In the genomic region with DNA sequence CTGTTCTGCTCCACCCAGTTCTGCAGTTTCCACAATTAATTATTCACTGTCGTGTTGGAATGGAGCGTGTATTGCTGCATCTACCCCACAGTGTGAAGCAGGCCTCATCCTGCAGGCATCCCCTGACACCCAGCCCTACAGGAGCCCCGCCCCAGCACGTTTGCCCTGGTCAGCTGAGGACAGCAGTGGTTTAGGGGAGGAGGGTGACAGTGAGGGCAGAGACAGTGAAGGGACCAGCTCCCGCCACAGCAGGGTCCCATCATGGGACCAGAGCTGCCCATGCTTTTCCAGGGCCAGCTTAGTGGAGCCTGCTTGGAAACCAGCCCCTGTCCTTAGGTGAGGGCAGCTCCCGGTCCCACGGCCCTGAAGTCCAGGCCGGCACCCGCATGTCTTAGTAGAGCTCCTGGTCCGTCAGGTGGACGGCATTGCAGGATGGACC, we compare ENCODE assay signal across 23 cellular contexts.
A peak's percentile ranks its signal among the peaks of the same experiment; 100 is the strongest.
DNase-seq lines count a peak whose midpoint lies in the region; ATAC-seq and TF ChIP-seq lines count a peak whose summit lies in the region.
"Had no signal": no experiment of that assay in that cellular context is flagged by ENCODE, and none has a peak within 500 bp of the region (broad histone marks: within the 10 kb centered on the region; RNA-seq: fewer than 3 reads in every experiment).

No MANE protein-coding gene starts in this region.

- ATAC-seq in SK-N-SH treated with all-trans-retinoic acid at 6 μM for 48 hours (no peak), HG03196 (IDR thresholded peaks at IDR 0.05; ENCODE audit: unreplicated experiment) (no peak)
- ATAC-seq: activated T-helper 17 cell treated with anti-CD3 and anti-CD28 coated beads, Interleukin-2, amount 50 U/mL, for 72 hours; heart right ventricle; left colon; naive thymus-derived CD8-positive, alpha-beta T cell had no signal

- POLR2A ChIA-PET in SK-N-SH (lab: Yijun Ruan, JAX), result no interaction called here

- H3K27ac ChIP-seq in SK-N-SH (ENCODE audit: low read depth in 2 of 2, low read length in 1 of 2), result no peak overlapping the region; a peak in 1 of 4 replicates
- no peak overlapping the region for H3K27ac ChIP-seq in fibroblast of lung (ENCODE audit: insufficient read depth, low read length)
- no peak overlapping the region for H3K27ac ChIP-seq in sigmoid colon
- H3K27ac ChIP-seq in brain microvascular endothelial cell, result no peak overlapping the region
- H3K27ac ChIP-seq: 22Rv1, heart right ventricle had no signal

- TF ChIP-seq POLR2A in sigmoid colon (IDR thresholded peaks at IDR 0.05), result no peak

- no peak overlapping the region for H3K4me3 ChIP-seq in SK-N-SH (ENCODE audit: low read depth in 2 of 2, low read length in 1 of 2)
- no peak overlapping the region for H3K4me3 ChIP-seq in fibroblast of lung (replicated peaks in 1 of 4; ENCODE audit: control extremely low read depth in 1 of 4, insufficient read depth in 1 of 4, low read depth in 3 of 4, low read length in 4 of 4)
- H3K4me3 ChIP-seq in sigmoid colon, result no peak overlapping the region
- no peak overlapping the region for H3K4me3 ChIP-seq in brain microvascular endothelial cell (ENCODE audit: low read depth, low read length)
- H3K4me3 ChIP-seq: heart right ventricle had no signal

- no peaks in the 10 kb centered on the region for H3K27me3 ChIP-seq in SK-N-SH (ENCODE audit: insufficient read depth)
- H3K27me3 ChIP-seq in fibroblast of lung (ENCODE audit: control insufficient read depth, insufficient read depth, low read length), result no peaks in the 10 kb centered on the region
- no peaks in the 10 kb centered on the region for H3K27me3 ChIP-seq in sigmoid colon
- no peaks in the 10 kb centered on the region for H3K27me3 ChIP-seq in brain microvascular endothelial cell (replicated peaks)
- H3K27me3 ChIP-seq: heart right ventricle had no signal

- TF ChIP-seq EP300 in SK-N-SH (IDR thresholded peaks at IDR 0.05; ENCODE audit: borderline replicate concordance in 1 of 2, low read depth in 1 of 2, low read length in 1 of 2) (no peak), sigmoid colon (IDR thresholded peaks at IDR 0.05) (no peak)

- H3K9me3 ChIP-seq in SK-N-SH (no peaks in the 10 kb centered on the region), fibroblast of lung (ENCODE audit: control insufficient read depth, insufficient read depth, low read depth, low read length) (no peaks in the 10 kb centered on the region), sigmoid colon (no peaks in the 10 kb centered on the region)
- H3K9me3 ChIP-seq: heart right ventricle had no signal

- TF ChIP-seq CTCF in SK-N-SH (IDR thresholded peaks at IDR 0.05) (no peak), fibroblast of lung (conservative IDR thresholded peaks at IDR 0.05 in 1 of 2, IDR thresholded peaks at IDR 0.05 in 1 of 2; ENCODE audit: low read depth in 1 of 2, low read length in 2 of 2) (no peak), sigmoid colon (IDR thresholded peaks at IDR 0.05) (no peak), brain microvascular endothelial cell (IDR thresholded peaks at IDR 0.05; ENCODE audit: low read depth, low read length, missing control alignments) (no peak)

- CTCF ChIA-PET in SK-N-SH (lab: Yijun Ruan, JAX), result no interaction called here

- H3K4me2 ChIP-seq in SK-N-SH, result no peak overlapping the region
- H3K4me2 ChIP-seq in fibroblast of lung (ENCODE audit: extremely low read depth, insufficient read depth, low read length), result no peak overlapping the region

- 93% methylated on average over 9 of the region's 11 CpGs for WGBS in SK-N-SH (ENCODE audit: low lambda C conversion rate)
- WGBS in sigmoid colon, 2 donors, result 83 to 88% methylated on average over 11 of the region's 11 CpGs

- H3K79me2 ChIP-seq in SK-N-SH (ENCODE audit: insufficient read depth) (no peaks in the 10 kb centered on the region), fibroblast of lung (ENCODE audit: control insufficient read depth, insufficient read depth, low read length) (no peaks in the 10 kb centered on the region)

- intact Hi-C loops in sigmoid colon (cut with DNase I), result no loop called here

- DNase-seq in SK-N-SH (peak; percentile 48), NCI-H1694 (lab: John Stamatoyannopoulos, UW) (peak; percentile 47), fibroblast of lung (ENCODE audit: low read depth in 2 of 2) (peak; percentile 23 to 31), sigmoid colon (peak; percentile 62), brain microvascular endothelial cell (no peak), SIG-M5 treated with dmso at 0.1 percent for 504 hours (lab: John Stamatoyannopoulos, UW; ENCODE audit: unreplicated experiment) (no peak)
- DNase-seq: activated B cell treated with CpG ODN at 0.5 μM for 24 hours; activated CD8-positive, alpha-beta memory T cell treated with anti-CD3 and anti-CD28 coated beads, Interleukin-2, amount 50 U/mL, for 4 hours; AML-193; anterior cingulate cortex; CD4-positive, alpha-beta memory T cell; DMS153; Karpas-422; left colon; NCI-H2029 treated with DMSO at 0.1 percent for 48 hours; NCI-H345; NCI-H774 had no signal

- in situ Hi-C loops in brain microvascular endothelial cell (cut with HindIII; ENCODE audit: low pct_ligation_motif_present, low sequenced_read_pairs), result no loop called here

- peaks cover 0 to 39% of the 10 kb centered on the region in 2 experiments; a peak in 1 of 4 replicates for H3K4me1 ChIP-seq in SK-N-SH (ENCODE audit: control insufficient read depth in 1 of 2, insufficient read depth in 2 of 2, low read depth in 1 of 2, low read length in 1 of 2)
- no peaks in the 10 kb centered on the region for H3K4me1 ChIP-seq in fibroblast of lung (ENCODE audit: control insufficient read depth, extremely low read depth, insufficient read depth, low read length)
- peaks cover 0 to 7% (median 5%) of the 10 kb centered on the region in 4 donors for H3K4me1 ChIP-seq in sigmoid colon
- H3K4me1 ChIP-seq: heart right ventricle had no signal

- no peaks in the 10 kb centered on the region for H3K9me2 ChIP-seq in SK-N-SH

- H3K36me3 ChIP-seq in SK-N-SH (replicated peaks in 1 of 2; ENCODE audit: control insufficient read depth in 1 of 2, insufficient read depth in 2 of 2, low read length in 1 of 2) (peaks cover 0 to 2% of the 10 kb centered on the region in 2 experiments), fibroblast of lung (ENCODE audit: control insufficient read depth, insufficient read depth, low read length) (no peaks in the 10 kb centered on the region), sigmoid colon (no peaks in the 10 kb centered on the region), brain microvascular endothelial cell (replicated peaks) (no peaks in the 10 kb centered on the region)

- H2AFZ ChIP-seq in SK-N-SH (ENCODE audit: low read depth) (no peak overlapping the region), fibroblast of lung (ENCODE audit: low read length) (no peak overlapping the region)

- no peaks in the 10 kb centered on the region; the same call in 1 of the 2 replicates for H4K20me1 ChIP-seq in SK-N-SH (ENCODE audit: insufficient read depth)
- no peaks in the 10 kb centered on the region for H4K20me1 ChIP-seq in fibroblast of lung (ENCODE audit: control insufficient read depth, extremely low read depth, insufficient read depth, low read length)

- H3F3A ChIP-seq in SK-N-SH (replicated peaks; ENCODE audit: insufficient read depth), result no peaks in the 10 kb centered on the region

- TF ChIP-seq RAD21 in SK-N-SH (IDR thresholded peaks at IDR 0.05; ENCODE audit: low read length), result no peak

- H3K9ac ChIP-seq in SK-N-SH (no peak overlapping the region), fibroblast of lung (ENCODE audit: insufficient read depth, low read length) (no peak overlapping the region)

TF ChIP-seq in SK-N-SH, 30 proteins besides CTCF, POLR2A, EP300 and RAD21 (continues in another document):
- TF ChIP-seq TEAD4 (IDR thresholded peaks at IDR 0.05; ENCODE audit: borderline replicate concordance, insufficient read depth) (no peak), ELF1 (IDR thresholded peaks at IDR 0.05) (no peak), MAX (IDR thresholded peaks at IDR 0.05; ENCODE audit: low read depth) (no peak), RFX5 (IDR thresholded peaks at IDR 0.05; ENCODE audit: low read length) (no peak)
- TF ChIP-seq, protein P1, sequence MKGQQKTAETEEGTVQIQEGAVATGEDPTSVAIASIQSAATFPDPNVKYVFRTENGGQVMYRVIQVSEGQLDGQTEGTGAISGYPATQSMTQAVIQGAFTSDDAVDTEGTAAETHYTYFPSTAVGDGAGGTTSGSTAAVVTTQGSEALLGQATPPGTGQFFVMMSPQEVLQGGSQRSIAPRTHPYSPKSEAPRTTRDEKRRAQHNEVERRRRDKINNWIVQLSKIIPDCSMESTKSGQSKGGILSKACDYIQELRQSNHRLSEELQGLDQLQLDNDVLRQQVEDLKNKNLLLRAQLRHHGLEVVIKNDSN (IDR thresholded peaks at IDR 0.05; ENCODE audit: borderline replicate concordance, low read depth), result no peak

TF ChIP-seq in SK-N-SH treated with all-trans-retinoic acid at 6 μM for 48 hours, 23 proteins besides CTCF, POLR2A, EP300 and RAD21:
- TF ChIP-seq ISL1 (CRISPR knock-in tag; IDR thresholded peaks at IDR 0.05) (no peak), ZNF565 (CRISPR knock-in tag; conservative IDR thresholded peaks at IDR 0.05; ENCODE audit: low read depth) (no peak), GLIS3 (CRISPR knock-in tag; IDR thresholded peaks at IDR 0.05) (no peak), CSDC2 (CRISPR knock-in tag; IDR thresholded peaks at IDR 0.05) (no peak), ZC3H10 (CRISPR knock-in tag; IDR thresholded peaks at IDR 0.05) (no peak), RARB (CRISPR knock-in tag; IDR thresholded peaks at IDR 0.05) (no peak), OSR1 (CRISPR knock-in tag; IDR thresholded peaks at IDR 0.05) (no peak)
- TF ChIP-seq, protein P2, sequence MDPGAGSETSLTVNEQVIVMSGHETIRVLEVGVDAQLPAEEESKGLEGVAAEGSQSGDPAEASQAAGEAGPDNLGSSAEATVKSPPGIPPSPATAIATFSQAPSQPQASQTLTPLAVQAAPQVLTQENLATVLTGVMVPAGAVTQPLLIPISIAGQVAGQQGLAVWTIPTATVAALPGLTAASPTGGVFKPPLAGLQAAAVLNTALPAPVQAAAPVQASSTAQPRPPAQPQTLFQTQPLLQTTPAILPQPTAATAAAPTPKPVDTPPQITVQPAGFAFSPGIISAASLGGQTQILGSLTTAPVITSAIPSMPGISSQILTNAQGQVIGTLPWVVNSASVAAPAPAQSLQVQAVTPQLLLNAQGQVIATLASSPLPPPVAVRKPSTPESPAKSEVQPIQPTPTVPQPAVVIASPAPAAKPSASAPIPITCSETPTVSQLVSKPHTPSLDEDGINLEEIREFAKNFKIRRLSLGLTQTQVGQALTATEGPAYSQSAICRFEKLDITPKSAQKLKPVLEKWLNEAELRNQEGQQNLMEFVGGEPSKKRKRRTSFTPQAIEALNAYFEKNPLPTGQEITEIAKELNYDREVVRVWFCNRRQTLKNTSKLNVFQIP (CRISPR knock-in tag; IDR thresholded peaks at IDR 0.05; ENCODE audit: borderline replicate concordance, low read depth), result no peak

Comparison
In these comparisons a context has a peak if more than half of its experiments do, and no peak if none do; other contexts are left out.
1. DNase-seq: peak in SK-N-SH (single experiment), NCI-H1694 (single experiment), fibroblast of lung (2 of 2) and sigmoid colon (single experiment); none in brain microvascular endothelial cell (single experiment) and SIG-M5 treated with dmso at 0.1 percent for 504 hours (single experiment).